13 cellular contexts compared by ENCODE assay signal in the genomic region with DNA sequence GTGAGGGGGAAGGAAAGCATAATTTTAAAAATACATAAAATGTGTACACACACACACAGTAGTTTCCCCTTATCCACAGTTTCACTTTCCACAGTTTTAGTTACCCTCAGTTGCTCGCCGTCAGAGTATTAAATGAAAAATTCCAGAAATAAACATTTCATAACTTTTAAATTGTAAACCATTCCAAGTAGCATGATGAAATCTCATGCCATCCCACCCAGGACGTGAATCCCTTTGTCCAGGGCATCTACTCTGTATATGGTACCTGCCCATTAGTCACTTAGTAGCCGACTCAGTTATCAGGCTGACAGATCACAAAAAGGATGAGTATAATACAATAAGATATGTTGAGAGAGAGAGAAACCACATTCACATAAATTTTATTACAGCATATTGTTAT. TPM values are rescaled to one million over a fixed set of nuclear protein-coding genes. Genes with fewer than 3 reads are reported as not detected.
DNase-seq lines count a peak whose midpoint lies in the region; FAIRE-seq and TF ChIP-seq lines count a peak whose summit lies in the region.
"Had no signal": no experiment of that assay in that cellular context is flagged by ENCODE, and none has a peak within 500 bp of the region (broad histone marks: within the 10 kb centered on the region; RNA-seq: fewer than 3 reads in every experiment).

No MANE protein-coding gene starts in this region.

- peaks cover 77% of the 10 kb centered on the region for H3K79me2 ChIP-seq in GM23248 (ENCODE audit: insufficient read depth)

- H3F3A ChIP-seq in GM23248 (ENCODE audit: insufficient read depth) = no peaks in the 10 kb centered on the region

- DNase-seq in GM23248 (peak; percentile 37), amniotic epithelial cell (ENCODE audit: low read depth) (peak; percentile 76), fibroblast of villous mesenchyme (ENCODE audit: low read depth) (peak; percentile 80), GM13976 (ENCODE audit: low spot score) (no peak), COR-L47 (lab: John Stamatoyannopoulos, UW) (no peak), HTR-8/SVneo (ENCODE audit: insufficient read length, low spot score) (no peak)
- DNase-seq: DMS 273 treated with DMSO at 0.1 percent for 48 hours, HCEC 1CT, NCI-H1436, NCI-H2029 treated with DMSO at 0.1 percent for 48 hours, NCI-H524 had no signal

- H3K36me3 ChIP-seq in GM23248 (ENCODE audit: low read depth) (peaks cover 3% of the 10 kb centered on the region; the same call in 1 of the 2 replicates), subcutaneous abdominal adipose tissue (ENCODE audit: control insufficient read depth in 5 of 5, insufficient read depth in 5 of 5, low read length in 5 of 5) (peaks cover 0 to 5% (median 3%) of the 10 kb centered on the region in 5 donors)

- no peaks in the 10 kb centered on the region for H3K27me3 ChIP-seq in GM23248 (replicated peaks; ENCODE audit: insufficient read depth)
- no peaks in the 10 kb centered on the region for H3K27me3 ChIP-seq in subcutaneous abdominal adipose tissue (ENCODE audit: control insufficient read depth in 5 of 5, insufficient read depth in 4 of 5, low read length in 5 of 5)
- H3K27me3 ChIP-seq: BLaER1 had no signal

- H3K9me3 ChIP-seq in GM23248 (ENCODE audit: low read depth) (no peaks in the 10 kb centered on the region), subcutaneous abdominal adipose tissue (ENCODE audit: control insufficient read depth in 5 of 5, low read length in 5 of 5) (no peaks in the 10 kb centered on the region)

- in situ Hi-C loops in GM23248 (cut with MboI) (no loop called here), GM13976 (cut with MboI; ENCODE audit: low sequenced_read_pairs, unreplicated experiment) (no loop called here)

- TF ChIP-seq CTCF in fibroblast of villous mesenchyme (IDR thresholded peaks at IDR 0.05; ENCODE audit: insufficient read depth, low read depth, low read length) (no peak), GM13976 (IDR thresholded peaks at IDR 0.05; ENCODE audit: borderline replicate concordance, control extremely low read depth, extremely low read depth, insufficient read depth, missing control alignments) (no peak)

- no peaks in the 10 kb centered on the region for H4K20me1 ChIP-seq in GM23248 (ENCODE audit: insufficient read depth)

- no peak overlapping the region for H3K27ac ChIP-seq in GM23248
- H3K27ac ChIP-seq in subcutaneous abdominal adipose tissue (ENCODE audit: low read depth, low read length) = peak overlapping the region; percentile 71
- H3K27ac ChIP-seq: BLaER1 had no signal

- no peaks in the 10 kb centered on the region for H3K9me2 ChIP-seq in GM23248 (ENCODE audit: insufficient read depth)

- H3K4me1 ChIP-seq in GM23248 (ENCODE audit: insufficient read depth) (no peaks in the 10 kb centered on the region), subcutaneous abdominal adipose tissue (ENCODE audit: control insufficient read depth in 5 of 5, insufficient read depth in 5 of 5, low read length in 5 of 5) (peaks cover 0 to 16% (median 15%) of the 10 kb centered on the region in 5 donors)

- H2AFZ ChIP-seq in GM23248 = no peak overlapping the region

- 50 to 51% methylated on average over 4 of the region's 4 CpGs for WGBS in GM23248 (ENCODE audit: low coverage in 1 of 2, low lambda C conversion rate in 2 of 2, missing lambda C conversion rate in 2 of 2), 2 experiments

- H3K4me3 ChIP-seq in GM23248 (no peak overlapping the region), fibroblast of villous mesenchyme (ENCODE audit: low read depth, low read length) (no peak overlapping the region), subcutaneous abdominal adipose tissue (ENCODE audit: low read depth in 1 of 5, low read length in 5 of 5) (no peak overlapping the region)
- H3K4me3 ChIP-seq: BLaER1 had no signal

- no peak for FAIRE-seq in HTR-8/SVneo (lab: Jason Lieb, UNC)

- no peak overlapping the region for H3K9ac ChIP-seq in GM23248
- peak overlapping the region in 1 of 5 donors; percentile 24 for H3K9ac ChIP-seq in subcutaneous abdominal adipose tissue (ENCODE audit: low read length in 5 of 5)
- H3K9ac ChIP-seq: BLaER1 had no signal

- H3K4me2 ChIP-seq in GM23248 (ENCODE audit: unreplicated experiment) = no peak overlapping the region

RNA-seq across cellular contexts. Expression of a gene that starts 36.2 kb away (rescaled TPM):
- total RNA-seq in GM23248 (2014; rRNA removed; shearing (Covaris generic)) = 41.1 and 41.6 TPM in 2 replicates
- polyA plus RNA-seq in GM23248 (2016; fragmentation: Nextera tagmentation; extraction: Ambion mirVana) = 25.9 and 26.9 TPM in 2 replicates
- total RNA-seq in fibroblast of villous mesenchyme = 47.4 and 58.7 TPM in 2 replicates

Comparison
In these comparisons a context has a peak if more than half of its experiments do, and no peak if none do; other contexts are left out.
1. DNase-seq: peak in GM23248 (single experiment), amniotic epithelial cell (single experiment) and fibroblast of villous mesenchyme (single experiment); none in GM13976 (single experiment), COR-L47 (single experiment) and HTR-8/SVneo (single experiment).